Comparison of ENCODE assay signal across 1 cellular context in genomic region chr19:1270168-1270853, GRCh38.
TF ChIP-seq lines count a peak whose summit lies in the region.

No MANE protein-coding gene starts in this region.

TF ChIP-seq in IMR-90, 13 proteins besides CTCF, POLR2A, EP300 and RAD21 (continued from another document):
- no peak for TF ChIP-seq CHD1 (IDR thresholded peaks at IDR 0.05; ENCODE audit: low read depth, low read length)
- TF ChIP-seq NFE2L2 (IDR thresholded peaks at IDR 0.05; ENCODE audit: low read depth, low read length) = no peak
- no peak for TF ChIP-seq ELK1 (IDR thresholded peaks at IDR 0.05; ENCODE audit: borderline replicate concordance, low read depth, low read length)
- no peak for TF ChIP-seq USF2 (IDR thresholded peaks at IDR 0.05; ENCODE audit: low read depth, low read length)
TF ChIP-seq in IMR-90: peak in this region for 0.
